ENCODE assay signal across 16 cellular contexts in genomic region chr2:172908275-172908674, GRCh38.
"Had no signal": no experiment of that assay in that cellular context is flagged by ENCODE, and none has a peak within 500 bp of the region (broad histone marks: within the 10 kb centered on the region; RNA-seq: fewer than 3 reads in every experiment).

No MANE protein-coding gene starts in this region.

- H3K36me3 Mint-ChIP-seq: mesothelial cell of epicardium; naive thymus-derived CD4-positive, alpha-beta T cell; stimulated activated memory B cell treated with anti-CD40 and anti-IgM and Interleukin-4, amounts not matched to agents 10 μg/mL and 1 μg/mL and 100 μg/mL, for 72 hours had no signal

- H3K27me3 Mint-ChIP-seq: activated B cell treated with CpG ODN at 0.5 μM for 24 hours; naive thymus-derived CD4-positive, alpha-beta T cell had no signal

- H3K27ac Mint-ChIP-seq: activated B cell treated with CpG ODN at 0.5 μM for 24 hours; dendritic cell treated with granulocyte-macrophage colony-stimulating factor and Interleukin-4, amounts not matched to agents 40 ng/mL and 50 ng/mL, for 4 days; mesothelial cell of epicardium; naive thymus-derived CD4-positive, alpha-beta T cell; stimulated activated memory B cell treated with anti-CD40 and anti-IgM and Interleukin-4, amounts not matched to agents 10 μg/mL and 1 μg/mL and 100 μg/mL, for 72 hours had no signal

- H3K9me3 Mint-ChIP-seq: activated B cell treated with CpG ODN at 0.5 μM for 24 hours; dendritic cell treated with granulocyte-macrophage colony-stimulating factor and Interleukin-4, amounts not matched to agents 40 ng/mL and 50 ng/mL, for 4 days; mesothelial cell of epicardium; naive thymus-derived CD4-positive, alpha-beta T cell; stimulated activated memory B cell treated with anti-CD40 and anti-IgM and Interleukin-4, amounts not matched to agents 10 μg/mL and 1 μg/mL and 100 μg/mL, for 72 hours had no signal

- H3K4me1 Mint-ChIP-seq: activated B cell treated with CpG ODN at 0.5 μM for 24 hours; stimulated activated memory B cell treated with anti-CD40 and anti-IgM and Interleukin-4, amounts not matched to agents 10 μg/mL and 1 μg/mL and 100 μg/mL, for 72 hours had no signal

- H3K4me3 Mint-ChIP-seq: activated B cell treated with CpG ODN at 0.5 μM for 24 hours; dendritic cell treated with granulocyte-macrophage colony-stimulating factor and Interleukin-4, amounts not matched to agents 40 ng/mL and 50 ng/mL, for 4 days; mesothelial cell of epicardium; naive thymus-derived CD4-positive, alpha-beta T cell; stimulated activated memory B cell treated with anti-CD40 and anti-IgM and Interleukin-4, amounts not matched to agents 10 μg/mL and 1 μg/mL and 100 μg/mL, for 72 hours had no signal

- DNase-seq: activated B cell treated with CpG ODN at 0.5 μM for 24 hours; activated CD4-positive, alpha-beta T cell treated with anti-CD3 and anti-CD28 coated beads, Interleukin-2, amount 50 U/mL, for 4 hours; activated gamma-delta T cell treated with Interleukin-2 at 50 U/mL for 16 hours; activated naive CD4-positive, alpha-beta T cell treated with anti-CD3 and anti-CD28 coated beads, Interleukin-2, amount 50 U/mL, for 16 hours; central memory CD4-positive, alpha-beta T cell; foreskin melanocyte; heart right ventricle; naive thymus-derived CD4-positive, alpha-beta T cell; pancreas; sigmoid colon; small intestine; stimulated activated CD4-positive, alpha-beta T cell treated with anti-CD3 and anti-CD28 coated beads, Interleukin-4, amount 100 ng/mL, for 24 hours; T-helper 2 cell had no signal

- ATAC-seq: heart right ventricle; naive thymus-derived CD4-positive, alpha-beta T cell; pancreas; stimulated activated memory B cell treated with anti-CD40 and anti-IgM and Interleukin-4, amounts not matched to agents 10 μg/mL and 1 μg/mL and 100 μg/mL, for 72 hours had no signal
